Comparison of ENCODE assay signal across 8 cellular contexts in the genomic region with DNA sequence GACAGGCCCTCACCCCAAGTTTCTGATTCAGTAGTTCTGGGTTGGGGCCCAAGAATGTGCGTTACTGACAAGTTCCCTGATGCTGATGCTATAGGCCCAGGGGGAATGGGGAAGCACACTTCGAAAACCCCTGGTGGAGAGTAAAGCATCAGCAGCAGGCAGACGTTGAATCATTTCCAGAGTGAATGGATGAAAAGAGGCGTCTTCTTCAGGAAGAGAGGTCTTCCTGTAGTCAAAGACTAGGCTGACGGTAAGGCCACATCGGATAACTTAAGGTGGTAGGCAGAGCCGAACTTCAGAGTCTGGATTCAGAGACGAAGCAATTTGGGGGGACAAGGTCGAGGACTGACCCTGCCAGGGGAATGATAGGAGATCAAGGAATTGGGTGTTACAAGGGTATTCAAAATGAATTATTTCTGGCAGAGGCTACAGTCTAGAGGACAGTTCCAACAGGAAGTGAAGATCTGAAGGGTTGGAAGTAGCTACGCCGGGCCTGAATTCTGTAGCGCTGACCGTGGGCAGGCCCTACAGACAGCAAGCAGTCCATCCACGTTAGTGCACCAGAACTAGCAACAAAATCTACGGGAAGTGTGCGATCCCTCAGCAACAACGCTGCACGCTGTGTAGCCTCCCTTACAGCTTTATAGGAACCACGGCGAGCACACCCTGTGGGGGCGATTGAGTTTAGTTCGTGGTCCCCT. TPM values are rescaled to one million over a fixed set of nuclear protein-coding genes. Genes with fewer than 3 reads are reported as not detected.
DNase-seq lines count a peak whose midpoint lies in the region; ATAC-seq, FAIRE-seq and TF ChIP-seq lines count a peak whose summit lies in the region.

No MANE protein-coding gene starts in this region.

- no peak for FAIRE-seq in pancreas (lab: Jason Lieb, UNC)

- intact Hi-C loops in pancreas (cut with DNase I) = no loop called here

- peaks cover 34% of the 10 kb centered on the region for H3F3A ChIP-seq in GM23248 (ENCODE audit: insufficient read depth)

- peak overlapping the region; percentile 90 for H3K4me3 ChIP-seq in GM23248
- peak overlapping the region; percentile 53 to 91 (median 74) for H3K4me3 ChIP-seq in pancreas

- peaks cover 55% of the 10 kb centered on the region for H3K79me2 ChIP-seq in GM23248 (ENCODE audit: insufficient read depth)

- ATAC-seq in pancreas = peak in 3 of 4 donors; percentile 11 to 52 (median 22)

- DNase-seq in GM03348 (ENCODE audit: low spot score) (peak; percentile 51), GM23248 (peak; percentile 66), NCI-H146 treated with DMSO at 0.1 percent for 48 hours (lab: John Stamatoyannopoulos, UW; ENCODE audit: unreplicated experiment) (peak; percentile 35), foreskin melanocyte (peak; percentile 40), pancreas (no peak), cortex of kidney (lab: John Stamatoyannopoulos, UW) (no peak), T1000 (lab: John Stamatoyannopoulos, UW) (no peak)
- DNase-seq in activated T-cell treated with anti-CD3 and anti-CD28 coated beads, Interleukin-2, amount 50 U/mL, for 48 hours = peak; percentile 61 to 63

- H3K4me1 ChIP-seq in GM23248 (ENCODE audit: insufficient read depth) (peaks cover 26% of the 10 kb centered on the region), pancreas (peaks cover 0 to 14% (median 0%) of the 10 kb centered on the region in 3 donors)

- peak overlapping the region; percentile 99 for H2AFZ ChIP-seq in GM23248

- WGBS in GM23248 (ENCODE audit: low coverage in 1 of 2, low lambda C conversion rate in 2 of 2, missing lambda C conversion rate in 2 of 2), 2 experiments = 11 to 16% methylated on average over 22 of the region's 22 CpGs
- 29 to 32% methylated on average over 22 of the region's 22 CpGs for WGBS in pancreas, 2 donors

- H3K27me3 ChIP-seq in GM23248 (replicated peaks; ENCODE audit: insufficient read depth) (no peaks in the 10 kb centered on the region), pancreas (no peaks in the 10 kb centered on the region)

- H3K9me2 ChIP-seq in GM23248 (ENCODE audit: insufficient read depth) = no peaks in the 10 kb centered on the region

- in situ Hi-C loops in GM23248 (cut with MboI) = no loop called here

- peaks cover 13% of the 10 kb centered on the region for H3K36me3 ChIP-seq in GM23248 (ENCODE audit: low read depth)
- peaks cover 0 to 8% (median 8%) of the 10 kb centered on the region in 3 donors for H3K36me3 ChIP-seq in pancreas

- H4K20me1 ChIP-seq in GM23248 (ENCODE audit: insufficient read depth) = no peaks in the 10 kb centered on the region

- peak overlapping the region; percentile 99 for H3K4me2 ChIP-seq in GM23248 (ENCODE audit: unreplicated experiment)

- H3K27ac ChIP-seq in GM23248 (peak overlapping the region; percentile 75), pancreas (peak overlapping the region in 2 of 4 donors; percentile 7 to 14)

- peak overlapping the region; percentile 82 for H3K9ac ChIP-seq in GM23248

- H3K9me3 ChIP-seq in GM23248 (ENCODE audit: low read depth) (no peaks in the 10 kb centered on the region), pancreas (no peaks in the 10 kb centered on the region)

- no peak for TF ChIP-seq CTCF in pancreas (IDR thresholded peaks at IDR 0.05)

RNA-seq across cellular contexts. Expression of a gene that starts 0.9 kb away (rescaled TPM):
- 15.3 and 19.3 TPM in 2 replicates for total RNA-seq in GM23248 (2014; rRNA removed; shearing (Covaris generic))
- polyA plus RNA-seq in GM23248 (2016; fragmentation: Nextera tagmentation; extraction: Ambion mirVana) (10.4 and 13.1 TPM in 2 replicates), pancreas (10 to 100 TPM; 61.1 to 86.2 TPM)
- 10 to 100 TPM in 4 of 6 donors, 1 to 10 TPM in 2; 9.1 to 21.3 (median 14.0) TPM for total RNA-seq in pancreas

RNA-seq across cellular contexts. Expression of a gene that starts 21.1 kb away (rescaled TPM):
- total RNA-seq in GM23248 (2014; rRNA removed; shearing (Covaris generic)) = 653 and 1,103 TPM in 2 replicates
- 1,202 and 1,239 TPM in 2 replicates for polyA plus RNA-seq in GM23248 (2016; fragmentation: Nextera tagmentation; extraction: Ambion mirVana)
- total RNA-seq in pancreas = 100 to 1,000 TPM; 536 to 863 (median 675) TPM
- polyA plus RNA-seq in pancreas = 1,000 to 10,000 TPM; 1,298 to 1,472 TPM

RNA-seq across cellular contexts. Expression of a gene that starts 21.5 kb away (rescaled TPM):
- 70.4 and 90.6 TPM in 2 replicates for total RNA-seq in GM23248 (2014; rRNA removed; shearing (Covaris generic))
- polyA plus RNA-seq in GM23248 (2016; fragmentation: Nextera tagmentation; extraction: Ambion mirVana) (207 and 210 TPM in 2 replicates), pancreas (10 to 100 TPM; 21.6 to 55.7 TPM)
- 10 to 100 TPM; 13.7 to 36.5 (median 27.2) TPM for total RNA-seq in pancreas

RNA-seq across cellular contexts. Expression of a gene that starts 25.5 kb away (rescaled TPM):
- not detected in 2 replicates for total RNA-seq in GM23248 (2014; rRNA removed; shearing (Covaris generic))
- polyA plus RNA-seq in GM23248 (2016; fragmentation: Nextera tagmentation; extraction: Ambion mirVana) (not detected in 2 replicates), pancreas (not detected)
- total RNA-seq in pancreas = not detected

RNA-seq across cellular contexts. Expression of a gene that starts 33.6 kb away (rescaled TPM):
- 11.1 and 13.7 TPM in 2 replicates for total RNA-seq in GM23248 (2014; rRNA removed; shearing (Covaris generic))
- polyA plus RNA-seq in GM23248 (2016; fragmentation: Nextera tagmentation; extraction: Ambion mirVana) = 7.8 and 7.9 TPM in 2 replicates
- total RNA-seq in pancreas = 10 to 100 TPM; 27.1 to 41.6 (median 32.6) TPM
- 100 to 1,000 TPM in 1 of 2 donors, 10 to 100 TPM in 1; 67.0 to 163 TPM for polyA plus RNA-seq in pancreas

Comparison
In these comparisons a context has a peak if more than half of its experiments do, and no peak if none do; other contexts are left out.
1. DNase-seq: peak in GM03348 (single experiment), GM23248 (single experiment), NCI-H146 treated with DMSO at 0.1 percent for 48 hours (single experiment), activated T-cell treated with anti-CD3 and anti-CD28 coated beads, Interleukin-2, amount 50 U/mL, for 48 hours (2 of 2) and foreskin melanocyte (single experiment); none in pancreas (0 of 6), cortex of kidney (single experiment) and T1000 (single experiment).